Comparison of ENCODE assay signal across 10 cellular contexts in the genomic region with DNA sequence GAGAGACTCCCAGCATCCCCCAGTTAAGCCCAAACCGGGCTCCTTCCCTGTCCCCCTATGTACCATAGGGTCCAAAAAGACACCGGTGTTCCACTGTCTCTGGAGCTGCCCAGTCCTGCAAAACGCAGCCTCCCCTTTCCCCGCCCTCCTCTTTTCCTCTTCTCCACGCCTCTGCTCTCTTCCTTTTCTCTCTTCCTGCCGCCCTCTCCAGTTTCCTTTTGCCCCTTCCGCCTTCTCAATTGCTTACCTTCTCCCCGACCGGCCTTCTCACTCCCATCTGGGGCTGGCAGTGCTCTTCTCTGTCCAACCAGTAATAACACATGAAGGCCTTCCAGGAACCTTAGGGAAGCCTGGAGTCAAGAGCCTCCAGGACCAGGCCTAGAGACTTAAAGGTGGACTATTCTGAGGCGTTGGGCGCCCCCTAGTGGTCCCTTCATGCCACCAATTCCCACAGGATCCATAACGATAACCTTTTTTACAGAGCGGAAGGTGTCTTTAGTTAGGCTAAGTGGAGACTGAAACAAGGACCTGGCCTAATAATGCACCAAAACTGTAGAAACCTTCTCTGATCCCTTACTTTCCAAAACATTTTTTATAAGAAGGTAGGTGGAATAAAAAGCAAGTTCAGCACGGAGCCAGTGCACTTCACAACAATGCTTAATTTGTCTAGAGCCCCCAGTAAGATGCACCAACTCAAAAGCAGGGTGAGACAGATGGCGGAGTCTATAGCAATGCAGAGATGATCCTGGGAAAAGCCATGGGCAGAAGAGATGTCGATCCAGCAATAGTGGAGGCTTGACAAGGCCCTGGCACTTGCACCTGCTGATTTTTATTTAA. TPM values are rescaled to one million over a fixed set of nuclear protein-coding genes. Genes with fewer than 3 reads are reported as not detected.
DNase-seq lines count a peak whose midpoint lies in the region; ATAC-seq and TF ChIP-seq lines count a peak whose summit lies in the region.
"Had no signal": no experiment of that assay in that cellular context is flagged by ENCODE, and none has a peak within 500 bp of the region (broad histone marks: within the 10 kb centered on the region; RNA-seq: fewer than 3 reads in every experiment).

No MANE protein-coding gene starts in this region.

- H3K36me3 Mint-ChIP-seq in naive B cell = no peaks in the 10 kb centered on the region

- no peak overlapping the region for H3K4me3 Mint-ChIP-seq in naive B cell
- H3K4me3 Mint-ChIP-seq: stimulated activated naive CD8-positive, alpha-beta T cell treated with anti-CD3 and anti-CD28 coated beads, Interleukin-15, Interleukin-2, amounts not matched to agents 100 ng/mL and 50 ng/mL, for 24 hours had no signal

- no peak overlapping the region for H3K27ac Mint-ChIP-seq in naive B cell
- H3K27ac Mint-ChIP-seq: stimulated activated naive CD8-positive, alpha-beta T cell treated with anti-CD3 and anti-CD28 coated beads, Interleukin-15, Interleukin-2, amounts not matched to agents 100 ng/mL and 50 ng/mL, for 24 hours had no signal

- no peaks in the 10 kb centered on the region for H3K9me3 Mint-ChIP-seq in naive B cell
- H3K9me3 Mint-ChIP-seq: stimulated activated naive CD8-positive, alpha-beta T cell treated with anti-CD3 and anti-CD28 coated beads, Interleukin-15, Interleukin-2, amounts not matched to agents 100 ng/mL and 50 ng/mL, for 24 hours had no signal

- ATAC-seq in HG03575 (IDR thresholded peaks at IDR 0.05; ENCODE audit: extremely low read depth, insufficient number of reproducible peaks, low FRiP score, unreplicated experiment) = peak; percentile 40
- ATAC-seq in naive B cell (ENCODE audit: low read depth in 2 of 2) = peak; percentile 37 to 59

- peak; percentile 69 to 71 for DNase-seq in NCI-H2081 (lab: John Stamatoyannopoulos, UW)
- no peak for DNase-seq in NCI-H2081 treated with DMSO at 0.1 percent for 48 hours (lab: John Stamatoyannopoulos, UW)
- DNase-seq in NOMO-1 treated with DMSO at 0.1 percent for 48 hours (lab: John Stamatoyannopoulos, UW; ENCODE audit: unreplicated experiment) = peak; percentile 59
- DNase-seq in activated CD8-positive, alpha-beta memory T cell treated with anti-CD3 and anti-CD28 coated beads, Interleukin-2, amount 50 U/mL, for 24 hours (ENCODE audit: extremely low read depth) = peak; percentile 12
- DNase-seq in epithelial cell of proximal tubule (ENCODE audit: low read depth) = peak; percentile 26
- peak; percentile 32 for DNase-seq in naive B cell
- DNase-seq in stimulated activated CD8-positive, alpha-beta memory T cell treated with anti-CD3 and anti-CD28 coated beads, Interleukin-7, amount 100 ng/mL, for 48 hours (ENCODE audit: extremely low read depth in 1 of 2, low read depth in 1 of 2) = peak; percentile 13 to 21

- H3K27me3 Mint-ChIP-seq in naive B cell = peaks cover 9 to 16% (median 14%) of the 10 kb centered on the region in 3 donors
- H3K27me3 Mint-ChIP-seq: stimulated activated naive CD8-positive, alpha-beta T cell treated with anti-CD3 and anti-CD28 coated beads, Interleukin-15, Interleukin-2, amounts not matched to agents 100 ng/mL and 50 ng/mL, for 24 hours had no signal

- H3K4me3 ChIP-seq in epithelial cell of proximal tubule (ENCODE audit: low read depth, low read length) = no peak overlapping the region
- H3K4me3 ChIP-seq: BLaER1 had no signal

- peak; percentile 95 for TF ChIP-seq CTCF in epithelial cell of proximal tubule (conservative IDR thresholded peaks at IDR 0.05; ENCODE audit: low read depth, low read length)

- H3K4me1 Mint-ChIP-seq in naive B cell = peaks cover 4 to 6% (median 5%) of the 10 kb centered on the region in 3 donors

RNA-seq across cellular contexts. Expression of a gene that starts 27.2 kb away (rescaled TPM):
- total RNA-seq in epithelial cell of proximal tubule = 13.5 and 20.6 TPM in 2 replicates
- polyA plus RNA-seq in naive B cell (ENCODE audit: low read depth in 6 of 6) = 1 to 10 TPM; 2.2 to 5.3 (median 3.1) TPM
